ENCODE assay signal across 26 cellular contexts in the genomic region with DNA sequence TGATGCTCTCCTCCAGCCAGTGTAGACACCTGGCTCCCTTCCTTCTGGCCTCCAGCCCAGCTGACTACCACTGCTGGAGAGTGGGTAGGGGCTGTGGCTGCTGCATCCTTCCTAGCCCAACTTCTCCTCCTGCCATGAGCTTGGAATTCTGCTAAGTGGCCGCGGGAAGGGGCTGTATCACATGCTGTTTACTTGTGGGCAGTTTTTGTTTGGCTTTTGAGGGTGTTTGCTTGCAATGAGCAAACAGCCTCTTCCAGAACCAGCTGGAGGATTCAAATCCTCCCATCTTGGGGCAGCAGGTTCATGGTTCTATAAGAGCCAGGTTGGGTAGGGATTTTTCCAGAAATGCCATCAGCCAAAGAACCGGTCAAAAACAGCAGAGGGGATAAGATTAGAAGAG. TPM values are rescaled to one million over a fixed set of nuclear protein-coding genes. Genes with fewer than 3 reads are reported as not detected.
"Had no signal": no experiment of that assay in that cellular context is flagged by ENCODE, and none has a peak within 500 bp of the region (broad histone marks: within the 10 kb centered on the region; RNA-seq: fewer than 3 reads in every experiment).

No MANE protein-coding gene starts in this region.

- H3K4me3 ChIP-seq: coronary artery, esophagus muscularis mucosa, gastroesophageal sphincter, heart right ventricle, ovary, psoas muscle, skin epidermis, spleen, transverse colon, upper lobe of right lung, vagina had no signal

- DNase-seq: dermis blood vessel endothelial cell; effector memory CD4-positive, alpha-beta T cell; foreskin keratinocyte; glutamatergic neuron; heart right ventricle; kidney glomerular epithelial cell; mesenchymal stem cell; naive thymus-derived CD8-positive, alpha-beta T cell; nephron progenitor cell; occipital lobe; ovary; psoas muscle; spleen; stimulated activated CD4-positive, alpha-beta T cell treated with anti-CD3 and anti-CD28 coated beads, Interleukin-4, amount 100 ng/mL, for 4 hours; stimulated activated naive CD8-positive, alpha-beta T cell treated with anti-CD3 and anti-CD28 coated beads, Interleukin-15, Interleukin-2, amounts not matched to agents 100 U/mL and 50 U/mL, for 24 hours; transverse colon; upper lobe of right lung had no signal

- H3K27me3 ChIP-seq: esophagus muscularis mucosa, gastroesophageal sphincter, ovary, transverse colon, vagina had no signal

- FAIRE-seq: endothelial cell of umbilical vein, islet of Langerhans had no signal

- H3K27ac ChIP-seq: coronary artery, esophagus muscularis mucosa, foreskin keratinocyte, gastroesophageal sphincter, heart right ventricle, ovary, psoas muscle, skin epidermis, spleen, transverse colon, upper lobe of right lung, vagina had no signal

- ATAC-seq: foreskin keratinocyte; gastroesophageal sphincter; heart right ventricle; naive thymus-derived CD8-positive, alpha-beta T cell; psoas muscle; stimulated activated naive CD8-positive, alpha-beta T cell treated with anti-CD3 and anti-CD28 coated beads, Interleukin-15, Interleukin-2, amounts not matched to agents 100 U/mL and 50 U/mL, for 24 hours; upper lobe of right lung had no signal

- H3K4me1 ChIP-seq: foreskin keratinocyte, heart right ventricle, psoas muscle, spleen, transverse colon, upper lobe of right lung, vagina had no signal

- H3K36me3 ChIP-seq: esophagus muscularis mucosa, gastroesophageal sphincter, heart right ventricle, ovary, spleen, transverse colon, upper lobe of right lung, vagina had no signal

- H3K9me3 ChIP-seq: esophagus muscularis mucosa, gastroesophageal sphincter, heart right ventricle, ovary, psoas muscle, spleen, transverse colon, upper lobe of right lung, vagina had no signal

RNA-seq across cellular contexts. Expression of a gene that starts 9.0 kb away (rescaled TPM):
- total RNA-seq: dermis blood vessel endothelial cell, endothelial cell of umbilical vein, lung microvascular endothelial cell, myocyte had no signal
